In the genomic region with DNA sequence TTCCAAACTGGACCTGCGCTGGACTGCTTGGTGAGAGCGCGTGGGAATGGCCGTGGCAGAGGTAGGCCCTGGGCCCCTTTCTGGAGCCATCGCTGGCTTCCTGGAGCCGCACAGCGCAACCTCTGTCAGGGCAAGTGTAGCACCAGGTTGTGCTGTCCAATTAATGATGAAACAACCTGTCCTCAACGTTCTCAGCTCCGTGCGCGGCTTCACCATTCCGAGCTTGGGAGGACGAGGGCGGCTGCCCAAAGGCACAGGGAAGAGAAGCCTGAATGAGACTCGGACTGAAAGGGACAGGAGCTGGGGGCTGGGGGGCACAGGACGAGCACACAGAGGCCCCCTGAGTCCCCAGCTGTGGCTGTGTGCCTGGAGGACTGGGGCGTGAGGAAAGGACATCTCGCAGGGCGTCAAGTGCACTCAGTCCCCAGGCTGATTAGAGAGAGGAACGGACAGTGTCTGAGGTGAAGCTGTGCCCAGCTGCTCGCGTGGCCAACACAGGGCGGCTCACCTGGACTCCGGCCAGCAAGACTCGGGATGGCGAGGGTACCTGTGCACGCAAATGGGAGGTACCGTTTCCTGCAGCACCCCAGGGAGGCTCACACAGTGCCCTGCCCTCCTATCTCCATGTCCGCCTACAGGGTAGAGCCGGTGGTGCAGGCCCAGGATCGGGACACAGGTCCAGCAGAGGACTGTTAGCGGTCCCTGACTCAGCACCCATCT, we compare ENCODE assay signal across 1 cellular context.
TF ChIP-seq lines count a peak whose summit lies in the region.

No MANE protein-coding gene starts in this region.

TF ChIP-seq in HEK293, 187 proteins besides CTCF, POLR2A, EP300 and RAD21 (continued from another document):
- TF ChIP-seq PRDM10 (tag by site-specific recombination; IDR thresholded peaks at IDR 0.05) (no peak), GFI1B (tag by site-specific recombination; IDR thresholded peaks at IDR 0.05) (no peak), OVOL3 (tag by site-specific recombination; IDR thresholded peaks at IDR 0.05) (no peak), ZNF513 (tag by site-specific recombination; IDR thresholded peaks at IDR 0.05) (no peak), ZBTB26 (tag by site-specific recombination; optimal IDR thresholded peaks at IDR 0.05) (no peak)
- TF ChIP-seq, protein P1, sequence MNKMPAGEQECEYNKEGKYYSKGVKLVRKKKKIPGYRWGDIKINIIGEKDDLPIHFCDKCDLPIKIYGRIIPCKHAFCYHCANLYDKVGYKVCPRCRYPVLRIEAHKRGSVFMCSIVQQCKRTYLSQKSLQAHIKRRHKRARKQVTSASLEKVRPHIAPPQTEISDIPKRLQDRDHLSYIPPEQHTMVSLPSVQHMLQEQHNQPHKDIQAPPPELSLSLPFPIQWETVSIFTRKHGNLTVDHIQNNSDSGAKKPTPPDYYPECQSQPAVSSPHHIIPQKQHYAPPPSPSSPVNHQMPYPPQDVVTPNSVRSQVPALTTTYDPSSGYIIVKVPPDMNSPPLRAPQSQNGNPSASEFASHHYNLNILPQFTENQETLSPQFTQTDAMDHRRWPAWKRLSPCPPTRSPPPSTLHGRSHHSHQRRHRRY (tag by site-specific recombination; IDR thresholded peaks at IDR 0.05) = no peak
